8 cellular contexts compared by ENCODE assay signal in the genomic region with DNA sequence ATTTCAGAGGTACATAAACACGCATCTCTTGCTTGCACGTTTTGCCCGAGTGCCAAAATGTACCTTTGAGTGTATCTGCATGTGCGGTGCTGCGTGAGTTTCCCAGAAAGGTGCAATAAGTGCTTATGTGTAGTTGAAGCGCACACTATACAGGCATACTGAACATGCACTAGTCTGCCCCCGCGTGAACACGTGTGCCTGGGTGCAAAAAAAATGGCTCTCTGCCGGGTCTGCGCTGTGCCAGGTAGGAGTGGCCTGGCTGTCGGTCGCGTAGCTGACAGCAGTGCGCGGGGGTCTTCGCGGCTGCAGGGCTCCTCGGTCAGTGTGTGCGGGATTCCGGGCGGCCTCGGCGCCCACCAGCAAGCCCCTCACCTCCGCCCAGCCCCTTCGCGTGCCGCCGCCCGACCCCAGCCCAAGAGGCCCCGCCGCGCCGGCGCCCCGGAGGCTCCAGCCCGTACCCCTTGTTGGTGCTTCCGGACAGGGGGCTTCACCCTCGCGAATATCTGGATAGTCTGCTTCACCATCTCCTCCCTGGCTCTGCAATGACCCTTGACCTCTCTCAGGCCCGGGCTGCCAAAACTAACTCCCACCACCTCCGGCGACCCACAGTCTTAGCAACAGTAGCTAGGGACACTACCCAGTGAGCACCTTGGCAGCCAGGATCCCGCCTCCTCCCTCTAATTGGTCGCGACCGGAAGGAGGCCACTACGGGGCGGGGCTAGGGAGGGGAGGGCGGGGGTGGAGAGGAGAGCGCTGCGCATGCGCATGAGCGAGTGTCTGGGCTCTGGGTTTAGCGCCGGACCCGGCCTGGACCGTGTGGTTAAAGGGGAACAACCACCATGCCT. TPM values are rescaled to one million over a fixed set of nuclear protein-coding genes. Genes with fewer than 3 reads are reported as not detected.
DNase-seq lines count a peak whose midpoint lies in the region; ATAC-seq and TF ChIP-seq lines count a peak whose summit lies in the region.

KIF6 (minus strand) TSS at position 622 of the 845 bp plus-strand sequence; CDS start at position 524, 98 bp downstream.

- H3K36me3 ChIP-seq in left lung: no peaks in the 10 kb centered on the region

- peak; percentile 92 for ATAC-seq in GM18861 (IDR thresholded peaks at IDR 0.05; ENCODE audit: unreplicated experiment)
- peak; percentile 94 for ATAC-seq in HG03097 (IDR thresholded peaks at IDR 0.05; ENCODE audit: low FRiP score, unreplicated experiment)
- ATAC-seq in left lung: peak; percentile 100

- H3K9me3 ChIP-seq in left lung: no peaks in the 10 kb centered on the region

- H3K4me3 Mint-ChIP-seq in dendritic cell treated with granulocyte-macrophage colony-stimulating factor and Interleukin-4, amounts not matched to agents 40 ng/mL and 50 ng/mL, for 4 days: peak within 1 kb of the TSS; percentile 93

- no peaks in the 10 kb centered on the region for H3K4me1 ChIP-seq in left lung

- H3K27me3 Mint-ChIP-seq in dendritic cell treated with granulocyte-macrophage colony-stimulating factor and Interleukin-4, amounts not matched to agents 40 ng/mL and 50 ng/mL, for 4 days: peaks cover 15% of the 10 kb centered on the region

- H3K4me1 Mint-ChIP-seq in dendritic cell treated with granulocyte-macrophage colony-stimulating factor and Interleukin-4, amounts not matched to agents 40 ng/mL and 50 ng/mL, for 4 days (ENCODE audit: low read depth): peaks cover 14% of the 10 kb centered on the region

- TF ChIP-seq CTCF in 22Rv1 (IDR thresholded peaks at IDR 0.05): no peak
- no peak for TF ChIP-seq CTCF in left lung (IDR thresholded peaks at IDR 0.05)

- no peaks in the 10 kb centered on the region for H3K27me3 ChIP-seq in left lung

- intact Hi-C loops in dendritic cell treated with granulocyte-macrophage colony-stimulating factor and Interleukin-4, amounts not matched to agents 40 ng/mL and 50 ng/mL, for 4 days (cut with micrococcal nuclease): no loop called here
- intact Hi-C loops in left lung (cut with DNase I): no loop called here

- H3K36me3 Mint-ChIP-seq in dendritic cell treated with granulocyte-macrophage colony-stimulating factor and Interleukin-4, amounts not matched to agents 40 ng/mL and 50 ng/mL, for 4 days (ENCODE audit: low read depth): no peaks in the 10 kb centered on the region

- no peaks in the 10 kb centered on the region for H3K9me3 Mint-ChIP-seq in dendritic cell treated with granulocyte-macrophage colony-stimulating factor and Interleukin-4, amounts not matched to agents 40 ng/mL and 50 ng/mL, for 4 days

- peak within 1 kb of the TSS; percentile 63 for H3K27ac Mint-ChIP-seq in dendritic cell treated with granulocyte-macrophage colony-stimulating factor and Interleukin-4, amounts not matched to agents 40 ng/mL and 50 ng/mL, for 4 days

- DNase-seq in NCI-H2196 (lab: John Stamatoyannopoulos, UW; ENCODE audit: unreplicated experiment): peak; percentile 92
- peak; percentile 71 to 73 for DNase-seq in activated CD4-positive, alpha-beta T cell treated with anti-CD3 and anti-CD28 coated beads, Interleukin-2, amount 50 U/mL, for 4 hours
- DNase-seq in left lung: peak; percentile 92 to 96
- peak; percentile 87 for DNase-seq in stimulated activated CD4-positive, alpha-beta T cell treated with anti-CD3 and anti-CD28 coated beads, Interleukin-1b, Interleukin-23, amount 100 ng/mL, for 48 hours

- peak within 1 kb of the TSS; percentile 77 to 78 for H3K4me3 ChIP-seq in left lung

- peak within 1 kb of the TSS; percentile 60 for H3K27ac ChIP-seq in 22Rv1
- peak within 1 kb of the TSS in 1 of 2 donors; percentile 70 for H3K27ac ChIP-seq in left lung

RNA-seq across cellular contexts. Expression of gene KIF6, which starts in this region (rescaled TPM):
- 1 to 10 TPM in 1 of 2 donors, under 1 TPM in 1; 0.93 to 3.3 TPM for total RNA-seq in left lung
